ENCODE assay signal across 1 cellular context in the genomic region with DNA sequence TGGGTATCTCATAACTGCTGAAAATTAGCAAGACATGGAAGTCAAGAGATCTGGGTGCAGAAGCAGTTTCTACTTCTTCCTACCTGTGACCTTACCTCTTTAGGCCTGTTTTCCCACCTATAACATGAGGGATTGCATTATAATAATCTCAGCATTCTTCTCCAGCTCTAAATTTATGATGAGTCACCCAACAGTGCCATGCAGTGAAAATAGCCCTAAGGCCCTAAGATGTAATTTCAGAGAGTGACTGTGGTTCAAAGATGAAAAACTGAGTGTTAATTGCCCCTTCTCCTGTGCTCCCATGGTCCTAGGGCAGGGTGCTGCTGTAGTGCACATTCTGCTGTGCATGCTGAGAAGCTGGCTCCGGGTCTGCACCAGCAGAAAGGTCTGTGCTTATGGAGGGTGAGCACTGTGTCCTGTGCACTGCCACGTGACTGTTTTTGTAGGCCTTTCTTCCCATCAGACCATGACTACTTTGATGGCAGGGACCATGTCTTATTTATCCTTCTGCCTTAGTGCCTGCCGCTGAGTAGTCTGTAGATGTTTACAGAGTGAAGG.
TF ChIP-seq lines count a peak whose summit lies in the region.

No MANE protein-coding gene starts in this region.

TF ChIP-seq in endothelial cell of umbilical vein, 7 proteins besides CTCF, POLR2A, EP300 and RAD21:
- TF ChIP-seq JUN (IDR thresholded peaks at IDR 0.05; ENCODE audit: borderline replicate concordance, insufficient read depth, insufficient read length, low read depth) (peak; percentile 42), GATA2 (IDR thresholded peaks at IDR 0.05; ENCODE audit: insufficient read depth, insufficient read length, low read depth, low read length) (no peak), FOS (IDR thresholded peaks at IDR 0.05; ENCODE audit: borderline replicate concordance, insufficient read depth, low read length) (peak; percentile 54)
- TF ChIP-seq, protein P1, sequence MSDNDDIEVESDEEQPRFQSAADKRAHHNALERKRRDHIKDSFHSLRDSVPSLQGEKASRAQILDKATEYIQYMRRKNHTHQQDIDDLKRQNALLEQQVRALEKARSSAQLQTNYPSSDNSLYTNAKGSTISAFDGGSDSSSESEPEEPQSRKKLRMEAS (IDR thresholded peaks at IDR 0.05; ENCODE audit: insufficient read depth, insufficient read length): no peak
